25 cellular contexts compared by ENCODE assay signal in the genomic region with DNA sequence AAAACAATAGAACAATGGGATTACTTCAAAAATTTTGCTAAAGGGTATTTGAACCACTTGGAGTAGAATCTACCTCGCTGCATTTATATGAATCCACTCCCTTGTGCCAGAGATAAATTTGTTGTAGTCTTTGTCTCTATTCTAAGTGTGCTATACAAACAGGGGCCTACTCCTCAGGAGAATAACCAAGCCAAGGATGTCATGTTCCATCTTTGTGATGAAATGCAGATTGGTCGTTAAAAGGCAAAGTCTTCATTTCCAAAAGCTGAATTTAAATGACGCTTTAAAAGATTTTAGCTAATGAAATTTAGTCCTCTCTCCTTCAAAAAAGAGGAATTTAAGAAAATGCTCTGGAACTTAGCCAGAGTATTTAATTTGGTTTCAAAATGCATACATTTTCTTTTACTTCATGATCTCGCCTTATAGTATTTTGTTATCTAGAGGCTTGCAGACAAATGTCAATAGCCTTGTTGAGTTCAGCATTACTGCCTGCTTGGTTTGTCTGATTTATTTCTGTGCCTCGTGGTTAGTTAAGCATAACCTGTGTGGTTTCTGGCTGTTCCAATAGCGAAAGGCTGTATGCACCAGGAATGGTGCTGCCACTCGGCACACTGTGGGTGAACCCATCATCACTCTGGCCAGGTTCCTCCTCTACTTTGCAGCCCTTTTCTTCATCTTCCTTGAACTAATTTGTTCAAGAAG.
"Had no signal": no experiment of that assay in that cellular context is flagged by ENCODE, and none has a peak within 500 bp of the region (broad histone marks: within the 10 kb centered on the region; RNA-seq: fewer than 3 reads in every experiment).

No MANE protein-coding gene starts in this region.

- DNase-seq: activated CD4-positive, alpha-beta T cell treated with anti-CD3 and anti-CD28 coated beads for 36 hours; activated CD4-positive, alpha-beta T cell treated with anti-CD3 and anti-CD28 coated beads, Interleukin-2, amount 10 ng/mL, durations not matched to agents 7 days and 5 days; activated CD4-positive, alpha-beta T cell treated with anti-CD3 and anti-CD28 coated beads, Interleukin-2, amount 50 U/mL, for 48 hours; activated CD8-positive, alpha-beta T cell treated with anti-CD3 and anti-CD28 coated beads, Interleukin-2, amount 10 ng/mL, durations not matched to agents 7 days and 5 days; activated gamma-delta T cell treated with Interleukin-2 at 50 U/mL for 16 hours; activated naive CD4-positive, alpha-beta T cell treated with anti-CD3 and anti-CD28 coated beads, Interleukin-2, amount 10 ng/mL, durations not matched to agents 7 days and 5 days; activated T-cell treated with anti-CD3 and anti-CD28 coated beads, Interleukin-2, amount 50 U/mL, for 24 hours; amniotic stem cell; aorta; brain microvascular endothelial cell; central memory CD4-positive, alpha-beta T cell; NCI-H1092 treated with DMSO at 0.1 percent for 48 hours; NCI-H1417; NCI-H1694; NCI-H1930; NCI-H2081 treated with DMSO at 0.1 percent for 48 hours; NCI-H226; NCI-H446 treated with DMSO at 0.1 percent for 48 hours; NCI-H524; NCI-H69; NCI-H82; PC-3; Peyer's patch; RPMI8226; SHP77 treated with DMSO at 0.1 percent for 48 hours had no signal

- H3K4me3 ChIP-seq: Peyer's patch had no signal

- H3K27ac ChIP-seq: brain microvascular endothelial cell, Peyer's patch had no signal
